ENCODE assay signal across 33 cellular contexts in the genomic region with DNA sequence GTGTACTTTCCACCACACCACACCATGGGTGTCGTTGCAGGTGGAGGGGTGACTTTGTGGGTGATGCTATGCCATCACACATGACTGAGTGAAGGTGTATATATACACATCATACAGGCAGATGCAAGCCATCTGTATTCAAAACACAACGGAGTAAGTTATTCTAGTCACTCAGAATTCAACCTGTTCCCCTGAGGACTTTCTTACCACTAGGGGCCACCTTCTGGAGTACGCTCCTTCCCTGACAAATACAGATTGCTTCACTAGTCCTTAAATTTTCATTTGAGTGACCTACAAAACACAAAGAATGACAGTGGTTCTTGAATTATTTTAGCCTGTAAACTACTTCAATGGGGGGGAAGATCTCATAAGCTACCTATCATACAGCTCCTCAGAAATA. TPM values are rescaled to one million over a fixed set of nuclear protein-coding genes. Genes with fewer than 3 reads are reported as not detected.
"Had no signal": no experiment of that assay in that cellular context is flagged by ENCODE, and none has a peak within 500 bp of the region (broad histone marks: within the 10 kb centered on the region; RNA-seq: fewer than 3 reads in every experiment).

No MANE protein-coding gene starts in this region.

- H3K4me3 Mint-ChIP-seq: activated B cell treated with CpG ODN at 0.5 μM for 24 hours; activated CD8-positive, alpha-beta memory T cell treated with anti-CD3 and anti-CD28 coated beads, Interleukin-2, amount 10 ng/mL, durations not matched to agents 7 days and 5 days; activated CD8-positive, alpha-beta T cell treated with anti-CD3 and anti-CD28 coated beads for 36 hours; activated naive CD4-positive, alpha-beta T cell treated with anti-CD3 and anti-CD28 coated beads, Interleukin-2, amount 50 U/mL, for 24 hours; activated naive CD8-positive, alpha-beta T cell treated with anti-CD3 and anti-CD28 coated beads, Interleukin-2, amount 50 U/mL, for 24 hours; nephron progenitor cell; stimulated activated naive B cell treated with anti-CD40 and anti-IgM and Interleukin-4, amounts not matched to agents 10 μg/mL and 1 μg/mL and 100 μg/mL, for 72 hours; T-helper 17 cell had no signal

- H3K27ac ChIP-seq: foreskin keratinocyte, heart right ventricle, left lung, ovary, prostate gland, stomach, thyroid gland, upper lobe of left lung, vagina had no signal

- H3K4me1 Mint-ChIP-seq: activated B cell treated with CpG ODN at 0.5 μM for 24 hours; activated CD8-positive, alpha-beta memory T cell treated with anti-CD3 and anti-CD28 coated beads, Interleukin-2, amount 10 ng/mL, durations not matched to agents 7 days and 5 days; activated naive CD4-positive, alpha-beta T cell treated with anti-CD3 and anti-CD28 coated beads, Interleukin-2, amount 50 U/mL, for 24 hours; activated naive CD8-positive, alpha-beta T cell treated with anti-CD3 and anti-CD28 coated beads, Interleukin-2, amount 50 U/mL, for 24 hours; stimulated activated naive B cell treated with anti-CD40 and anti-IgM and Interleukin-4, amounts not matched to agents 10 μg/mL and 1 μg/mL and 100 μg/mL, for 72 hours had no signal

- H3K9me3 Mint-ChIP-seq: activated naive CD4-positive, alpha-beta T cell treated with anti-CD3 and anti-CD28 coated beads, Interleukin-2, amount 50 U/mL, for 24 hours; activated naive CD8-positive, alpha-beta T cell treated with anti-CD3 and anti-CD28 coated beads, Interleukin-2, amount 50 U/mL, for 24 hours; activated T-helper 2 cell treated with anti-CD3 and anti-CD28 coated beads, Interferon-gamma antibody, Interleukin-2, Interleukin-4, amounts not matched to agents 10 μg/mL and 5 μg/mL and 100 μg/mL, durations not matched to agents 14 hours and 24 hours and 36 hours had no signal

- H3K27me3 ChIP-seq: foreskin keratinocyte, ovary, thyroid gland, upper lobe of left lung, vagina had no signal

- H3K4me1 ChIP-seq: foreskin keratinocyte, heart right ventricle, left lung, prostate gland, stomach, thyroid gland, upper lobe of left lung, vagina had no signal

- H3K36me3 ChIP-seq: heart right ventricle, left lung, ovary, prostate gland, stomach, thyroid gland, upper lobe of left lung, vagina had no signal

- H3K9me3 ChIP-seq: heart right ventricle, left lung, mucosa of descending colon, ovary, prostate gland, stomach, thyroid gland, upper lobe of left lung, vagina had no signal

- H3K4me3 ChIP-seq: heart right ventricle, left lung, lung, mucosa of descending colon, ovary, prostate gland, stomach, thyroid gland, upper lobe of left lung, vagina had no signal

- H3K36me3 Mint-ChIP-seq: activated CD8-positive, alpha-beta memory T cell treated with anti-CD3 and anti-CD28 coated beads, Interleukin-2, amount 10 ng/mL, durations not matched to agents 7 days and 5 days; activated naive CD4-positive, alpha-beta T cell treated with anti-CD3 and anti-CD28 coated beads, Interleukin-2, amount 50 U/mL, for 24 hours had no signal

- ATAC-seq: activated CD8-positive, alpha-beta memory T cell treated with anti-CD3 and anti-CD28 coated beads, Interleukin-2, amount 10 ng/mL, durations not matched to agents 7 days and 5 days; activated CD8-positive, alpha-beta T cell treated with anti-CD3 and anti-CD28 coated beads for 36 hours; activated naive CD8-positive, alpha-beta T cell treated with anti-CD3 and anti-CD28 coated beads, Interleukin-2, amount 50 U/mL, for 24 hours; esophagus mucosa; foreskin keratinocyte; heart right ventricle; left lung; mucosa of descending colon; sciatic nerve; stimulated activated naive B cell treated with anti-CD40 and anti-IgM and Interleukin-4, amounts not matched to agents 10 μg/mL and 1 μg/mL and 100 μg/mL, for 72 hours; T-helper 17 cell had no signal

- H3K27ac Mint-ChIP-seq: activated B cell treated with CpG ODN at 0.5 μM for 24 hours; activated CD8-positive, alpha-beta memory T cell treated with anti-CD3 and anti-CD28 coated beads, Interleukin-2, amount 10 ng/mL, durations not matched to agents 7 days and 5 days; activated CD8-positive, alpha-beta T cell treated with anti-CD3 and anti-CD28 coated beads for 36 hours; activated naive CD4-positive, alpha-beta T cell treated with anti-CD3 and anti-CD28 coated beads, Interleukin-2, amount 50 U/mL, for 24 hours; activated naive CD8-positive, alpha-beta T cell treated with anti-CD3 and anti-CD28 coated beads, Interleukin-2, amount 50 U/mL, for 24 hours; activated T-helper 2 cell treated with anti-CD3 and anti-CD28 coated beads, Interferon-gamma antibody, Interleukin-2, Interleukin-4, amounts not matched to agents 10 μg/mL and 5 μg/mL and 100 μg/mL, durations not matched to agents 14 hours and 24 hours and 36 hours; nephron progenitor cell; stimulated activated naive B cell treated with anti-CD40 and anti-IgM and Interleukin-4, amounts not matched to agents 10 μg/mL and 1 μg/mL and 100 μg/mL, for 72 hours; T-helper 17 cell had no signal

- DNase-seq: activated B cell treated with CpG ODN at 0.5 μM for 24 hours; activated CD4-positive, alpha-beta T cell treated with anti-CD3 and anti-CD28 coated beads, Interleukin-2, amount 50 U/mL, for 1 hour; activated CD8-positive, alpha-beta memory T cell treated with anti-CD3 and anti-CD28 coated beads, Interleukin-2, amount 10 ng/mL, durations not matched to agents 7 days and 5 days; activated CD8-positive, alpha-beta T cell treated with anti-CD3 and anti-CD28 coated beads for 36 hours; activated naive CD8-positive, alpha-beta T cell treated with anti-CD3 and anti-CD28 coated beads, Interleukin-2, amount 50 U/mL, for 24 hours; activated T-cell treated with anti-CD3 and anti-CD28 coated beads, Interleukin-2, amount 50 U/mL, for 48 hours; amygdala; caudate nucleus; cortex of kidney; foreskin keratinocyte; heart right ventricle; kidney glomerular epithelial cell; left lung; mucosa of descending colon; nephron progenitor cell; ovary; retina; small intestine; stimulated activated CD4-positive, alpha-beta T cell treated with anti-CD3 and anti-CD28 coated beads, Interleukin-4, amount 100 ng/mL, for 4 hours; stimulated activated naive B cell treated with anti-CD40 and anti-IgM and Interleukin-4, amounts not matched to agents 10 μg/mL and 1 μg/mL and 100 μg/mL, for 72 hours; stomach; T-helper 17 cell; T1000; thyroid gland; upper lobe of left lung had no signal

RNA-seq across cellular contexts. Expression of gene NTRK3, which starts 52.8 kb away (rescaled TPM):
- total RNA-seq: activated B cell treated with CpG ODN at 0.5 μM for 24 hours; activated CD8-positive, alpha-beta memory T cell treated with anti-CD3 and anti-CD28 coated beads, Interleukin-2, amount 10 ng/mL, durations not matched to agents 7 days and 5 days; activated CD8-positive, alpha-beta T cell treated with anti-CD3 and anti-CD28 coated beads for 36 hours; chondrocyte; foreskin keratinocyte; T-helper 17 cell had no signal
- polyA plus RNA-seq: foreskin keratinocyte had no signal
